In genomic region chr13:55199132-55199531, GRCh38 we compare ENCODE assay signal across 16 cellular contexts.
DNase-seq lines count a peak whose midpoint lies in the region; ATAC-seq and TF ChIP-seq lines count a peak whose summit lies in the region.
"Had no signal": no experiment of that assay in that cellular context is flagged by ENCODE, and none has a peak within 500 bp of the region (broad histone marks: within the 10 kb centered on the region; RNA-seq: fewer than 3 reads in every experiment).

No MANE protein-coding gene starts in this region.

- no peaks in the 10 kb centered on the region for H3K36me3 Mint-ChIP-seq in nephron (ENCODE audit: low read depth)
- H3K36me3 Mint-ChIP-seq: CD14-positive monocyte had no signal

- no peaks in the 10 kb centered on the region for H3K27me3 ChIP-seq in left ventricle myocardium inferior (ENCODE audit: low read depth)
- H3K27me3 ChIP-seq: gastrocnemius medialis had no signal

- no peak overlapping the region for H3K4me3 ChIP-seq in left ventricle myocardium inferior
- H3K4me3 ChIP-seq: gastrocnemius medialis had no signal

- no peaks in the 10 kb centered on the region for H3K27me3 Mint-ChIP-seq in nephron (ENCODE audit: low read depth)
- H3K27me3 Mint-ChIP-seq: activated CD4-positive, alpha-beta memory T cell treated with anti-CD3 and anti-CD28 coated beads, Interleukin-2, amount 10 ng/mL, durations not matched to agents 7 days and 5 days; effector memory CD8-positive, alpha-beta T cell; naive thymus-derived CD8-positive, alpha-beta T cell; stimulated activated naive CD8-positive, alpha-beta T cell treated with anti-CD3 and anti-CD28 coated beads, Interleukin-15, Interleukin-2, amounts not matched to agents 100 ng/mL and 50 ng/mL, for 24 hours had no signal

- H3K4me1 ChIP-seq in left ventricle myocardium inferior, result no peaks in the 10 kb centered on the region
- H3K4me1 ChIP-seq: gastrocnemius medialis had no signal

- DNase-seq in Caki2 (ENCODE audit: low read depth) (peak; percentile 0), HT1080 (ENCODE audit: low read depth) (peak; percentile 29), SK-N-DZ (ENCODE audit: low spot score) (peak; percentile 3), left colon (no peak), substantia nigra (lab: John Stamatoyannopoulos, UW) (no peak), left ventricle myocardium inferior (no peak), germinal center (ENCODE audit: low spot score) (no peak)
- DNase-seq: activated CD4-positive, alpha-beta memory T cell treated with anti-CD3 and anti-CD28 coated beads, Interleukin-2, amount 10 ng/mL, durations not matched to agents 7 days and 5 days; activated effector memory CD4-positive, alpha-beta T cell treated with Interleukin-2 at 50 U/mL for 16 hours; effector memory CD8-positive, alpha-beta T cell; gastrocnemius medialis; naive thymus-derived CD8-positive, alpha-beta T cell; T1000 had no signal

- no peak for ATAC-seq in left colon
- ATAC-seq: effector memory CD8-positive, alpha-beta T cell; gastrocnemius medialis; naive thymus-derived CD8-positive, alpha-beta T cell had no signal

- H3K36me3 ChIP-seq in left ventricle myocardium inferior, result no peaks in the 10 kb centered on the region
- H3K36me3 ChIP-seq: gastrocnemius medialis had no signal

- TF ChIP-seq CTCF in nephron (IDR thresholded peaks at IDR 0.05; ENCODE audit: unreplicated experiment in 3 of 3), result peak; percentile 32 to 48 (median 33)
- no peak for TF ChIP-seq CTCF in left ventricle myocardium inferior (IDR thresholded peaks at IDR 0.05; ENCODE audit: borderline replicate concordance)

- peaks cover 13% of the 10 kb centered on the region for H3K9me3 Mint-ChIP-seq in nephron

- no peak overlapping the region for H3K27ac Mint-ChIP-seq in nephron
- H3K27ac Mint-ChIP-seq: activated CD4-positive, alpha-beta memory T cell treated with anti-CD3 and anti-CD28 coated beads, Interleukin-2, amount 10 ng/mL, durations not matched to agents 7 days and 5 days; CD14-positive monocyte; effector memory CD8-positive, alpha-beta T cell; naive thymus-derived CD8-positive, alpha-beta T cell; stimulated activated naive CD8-positive, alpha-beta T cell treated with anti-CD3 and anti-CD28 coated beads, Interleukin-15, Interleukin-2, amounts not matched to agents 100 ng/mL and 50 ng/mL, for 24 hours had no signal

- H3K27ac ChIP-seq in substantia nigra (ENCODE audit: low read depth, low read length, poor library complexity, severe bottlenecking) (no peak overlapping the region), left ventricle myocardium inferior (replicated peaks) (no peak overlapping the region)
- H3K27ac ChIP-seq: gastrocnemius medialis had no signal

- peaks cover 40% of the 10 kb centered on the region for H3K9me3 ChIP-seq in left ventricle myocardium inferior (replicated peaks)
- H3K9me3 ChIP-seq: gastrocnemius medialis had no signal

- intact Hi-C loops in left colon (cut with DNase I, micrococcal nuclease), result no loop called here
- intact Hi-C loops in left ventricle myocardium inferior (cut with micrococcal nuclease), result no loop called here

- H3K4me1 Mint-ChIP-seq in nephron, result no peaks in the 10 kb centered on the region
- H3K4me1 Mint-ChIP-seq: activated CD4-positive, alpha-beta memory T cell treated with anti-CD3 and anti-CD28 coated beads, Interleukin-2, amount 10 ng/mL, durations not matched to agents 7 days and 5 days; CD14-positive monocyte; naive thymus-derived CD8-positive, alpha-beta T cell had no signal

- in situ Hi-C loops in Caki2 (cut with HindIII; ENCODE audit: low pct_unique_long_range_greater_than_20kb, low sequenced_read_pairs), result no loop called here

- H3K4me3 Mint-ChIP-seq in nephron, result no peak overlapping the region
- H3K4me3 Mint-ChIP-seq: activated CD4-positive, alpha-beta memory T cell treated with anti-CD3 and anti-CD28 coated beads, Interleukin-2, amount 10 ng/mL, durations not matched to agents 7 days and 5 days; CD14-positive monocyte; effector memory CD8-positive, alpha-beta T cell; naive thymus-derived CD8-positive, alpha-beta T cell; stimulated activated naive CD8-positive, alpha-beta T cell treated with anti-CD3 and anti-CD28 coated beads, Interleukin-15, Interleukin-2, amounts not matched to agents 100 ng/mL and 50 ng/mL, for 24 hours had no signal

Comparison
In these comparisons a context has a peak if more than half of its experiments do, and no peak if none do; other contexts are left out.
1. DNase-seq: peak in Caki2 (single experiment), HT1080 (single experiment) and SK-N-DZ (single experiment); none in left colon (0 of 2), substantia nigra (0 of 49), left ventricle myocardium inferior (single experiment) and germinal center (single experiment).